ENCODE assay signal across 25 cellular contexts in the genomic region with DNA sequence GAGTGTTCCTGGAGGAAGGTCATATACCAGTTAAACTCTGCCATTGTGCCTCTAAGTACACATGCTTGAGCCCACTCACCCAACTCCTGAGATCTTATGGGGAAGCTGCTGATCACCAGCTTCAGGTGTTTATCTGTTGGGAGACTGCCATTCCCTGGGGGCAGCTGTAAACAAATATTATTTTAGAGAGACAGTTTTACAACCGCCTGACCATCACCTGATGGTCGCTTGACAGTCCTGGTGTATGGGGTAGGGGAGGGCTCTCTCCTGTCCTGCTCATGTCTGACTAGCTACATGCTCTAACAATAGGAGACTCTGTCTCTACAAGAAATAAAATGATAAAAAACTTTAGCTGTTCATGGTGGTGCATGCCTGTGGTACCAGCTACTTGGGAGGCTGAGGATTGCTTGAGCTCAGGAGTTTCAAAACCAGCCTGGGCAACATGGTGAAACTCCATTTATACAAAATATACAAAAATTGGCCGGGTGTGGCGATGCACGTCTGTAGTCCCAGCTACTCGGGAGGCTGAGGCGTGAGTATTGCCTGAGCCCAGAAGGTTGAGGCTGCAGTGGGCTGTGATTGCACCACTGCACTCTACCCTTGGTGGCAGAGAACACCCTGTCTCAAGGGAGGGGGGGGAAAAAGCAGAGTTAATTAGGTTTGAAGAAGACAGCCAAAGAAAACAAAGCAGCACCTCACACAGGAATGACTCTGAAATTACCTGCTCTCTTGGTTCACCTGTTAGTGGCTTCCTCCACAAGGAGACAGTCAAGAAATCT.
DNase-seq lines count a peak whose midpoint lies in the region; ATAC-seq and TF ChIP-seq lines count a peak whose summit lies in the region.
"Had no signal": no experiment of that assay in that cellular context is flagged by ENCODE, and none has a peak within 500 bp of the region (broad histone marks: within the 10 kb centered on the region; RNA-seq: fewer than 3 reads in every experiment).

No MANE protein-coding gene starts in this region.

- peaks cover 14% of the 10 kb centered on the region for H3K36me3 Mint-ChIP-seq in dendritic cell treated with granulocyte-macrophage colony-stimulating factor and Interleukin-4, amounts not matched to agents 40 ng/mL and 50 ng/mL, for 4 days (ENCODE audit: low read depth)
- H3K36me3 Mint-ChIP-seq: activated naive CD8-positive, alpha-beta T cell treated with anti-CD3 and anti-CD28 coated beads for 36 hours had no signal

- no peak for ATAC-seq in HG03378 (IDR thresholded peaks at IDR 0.05; ENCODE audit: unreplicated experiment)
- ATAC-seq: right cardiac atrium had no signal

- peak overlapping the region in 10 of 11 experiments; percentile 3 to 86 (median 48); a peak in 13 of 22 replicates for H3K9ac ChIP-seq in BLaER1 treated with 17β-estradiol and CSF1 and Interleukin-3, amounts not matched to agents 10 nM and 100 nM
- H3K9ac ChIP-seq: SK-N-SH had no signal

- H3K27ac ChIP-seq in BLaER1 treated with 17β-estradiol and CSF1 and Interleukin-3, amounts not matched to agents 10 nM and 100 nM = peak overlapping the region; percentile 58 to 97 (median 68)
- H3K27ac ChIP-seq in neutrophil (peak overlapping the region; percentile 95), tibial nerve (no peak overlapping the region)
- H3K27ac ChIP-seq: RWPE1, WERI-Rb-1 had no signal

- no peak for TF ChIP-seq EP300 in tibial nerve (IDR thresholded peaks at IDR 0.05)

- no peak for TF ChIP-seq POLR2A in tibial nerve (IDR thresholded peaks at IDR 0.05)

- no peaks in the 10 kb centered on the region for H4K20me1 ChIP-seq in BLaER1 treated with 17β-estradiol and CSF1 and Interleukin-3, amounts not matched to agents 10 nM and 100 nM

- H3K4me3 ChIP-seq in BLaER1 treated with 17β-estradiol and CSF1 and Interleukin-3, amounts not matched to agents 10 nM and 100 nM = peak overlapping the region in 4 of 10 experiments; percentile 8 to 33 (median 14); a peak in 7 of 20 replicates
- H3K4me3 ChIP-seq in neutrophil (ENCODE audit: low read depth in 1 of 2, low read length in 1 of 2) (peak overlapping the region; percentile 41 to 42), tibial nerve (no peak overlapping the region)
- H3K4me3 ChIP-seq: HAP-1 had no signal

- peaks cover 0 to 22% (median 0%) of the 10 kb centered on the region in 11 experiments; a peak in 7 of 22 replicates for H3K36me3 ChIP-seq in BLaER1 treated with 17β-estradiol and CSF1 and Interleukin-3, amounts not matched to agents 10 nM and 100 nM
- H3K36me3 ChIP-seq in neutrophil (no peaks in the 10 kb centered on the region), tibial nerve (no peaks in the 10 kb centered on the region)
- H3K36me3 ChIP-seq: HAP-1, WERI-Rb-1 had no signal

- H3K4me1 Mint-ChIP-seq in dendritic cell treated with granulocyte-macrophage colony-stimulating factor and Interleukin-4, amounts not matched to agents 40 ng/mL and 50 ng/mL, for 4 days (ENCODE audit: low read depth) = peaks cover 81% of the 10 kb centered on the region

- no peak overlapping the region for H3K4me3 Mint-ChIP-seq in dendritic cell treated with granulocyte-macrophage colony-stimulating factor and Interleukin-4, amounts not matched to agents 40 ng/mL and 50 ng/mL, for 4 days
- H3K4me3 Mint-ChIP-seq: activated naive CD8-positive, alpha-beta T cell treated with anti-CD3 and anti-CD28 coated beads for 36 hours; T-helper 2 cell treated with Interferon-gamma antibody and Interleukin-4, amounts not matched to agents 5 μg/mL and 100 μg/mL, for 36 hours had no signal

- H3K9me3 Mint-ChIP-seq in dendritic cell treated with granulocyte-macrophage colony-stimulating factor and Interleukin-4, amounts not matched to agents 40 ng/mL and 50 ng/mL, for 4 days = no peaks in the 10 kb centered on the region
- H3K9me3 Mint-ChIP-seq: activated naive CD8-positive, alpha-beta T cell treated with anti-CD3 and anti-CD28 coated beads for 36 hours; activated T-helper 2 cell treated with anti-CD3 and anti-CD28 coated beads, Interferon-gamma antibody, Interleukin-2, Interleukin-4, amounts not matched to agents 10 μg/mL and 5 μg/mL and 100 μg/mL, durations not matched to agents 14 hours and 24 hours and 36 hours; T-helper 2 cell treated with Interferon-gamma antibody and Interleukin-4, amounts not matched to agents 5 μg/mL and 100 μg/mL, for 36 hours had no signal

- H3K4me1 ChIP-seq in BLaER1 treated with 17β-estradiol and CSF1 and Interleukin-3, amounts not matched to agents 10 nM and 100 nM = peaks cover 60 to 100% (median 73%) of the 10 kb centered on the region in 10 experiments
- H3K4me1 ChIP-seq in neutrophil (ENCODE audit: control insufficient read depth in 1 of 2, insufficient read depth in 1 of 2, low read depth in 1 of 2, low read length in 1 of 2) = peaks cover 84 to 92% of the 10 kb centered on the region in 2 experiments
- peaks cover 0 to 46% (median 4%) of the 10 kb centered on the region in 4 donors for H3K4me1 ChIP-seq in tibial nerve

- TF ChIP-seq CTCF in neutrophil (IDR thresholded peaks at IDR 0.05) = no peak
- no peak for TF ChIP-seq CTCF in tibial nerve (IDR thresholded peaks at IDR 0.05)

- WGBS in tibial nerve, 2 donors = 88 to 94% methylated on average over 7 of the region's 7 CpGs

- H3K9me3 ChIP-seq in BLaER1 treated with 17β-estradiol and CSF1 and Interleukin-3, amounts not matched to agents 10 nM and 100 nM (replicated peaks in 1 of 11) = peaks cover 0 to 12% (median 0%) of the 10 kb centered on the region in 11 experiments; a peak in 1 of 22 replicates
- H3K9me3 ChIP-seq in neutrophil (no peaks in the 10 kb centered on the region), tibial nerve (no peaks in the 10 kb centered on the region)
- H3K9me3 ChIP-seq: HAP-1, SK-N-SH had no signal

- intact Hi-C loops in dendritic cell treated with granulocyte-macrophage colony-stimulating factor and Interleukin-4, amounts not matched to agents 40 ng/mL and 50 ng/mL, for 4 days (cut with micrococcal nuclease) = no loop called here

- DNase-seq in NCI-H526 treated with DMSO at 0.1 percent for 48 hours (lab: John Stamatoyannopoulos, UW) = peak; percentile 63
- DNase-seq in OCI-M2 (lab: John Stamatoyannopoulos, UW; ENCODE audit: unreplicated experiment) = no peak
- DNase-seq in stimulated activated CD4-positive, alpha-beta T cell treated with anti-CD3 and anti-CD28 coated beads, Interleukin-2, amount 100 ng/mL, for 48 hours = no peak
- no peak for DNase-seq in tibial nerve (ENCODE audit: low spot score in 2 of 2)
- DNase-seq: activated CD4-positive, alpha-beta T cell treated with anti-CD3 and anti-CD28 coated beads, Interleukin-2, amount 50 U/mL, for 48 hours; activated CD8-positive, alpha-beta memory T cell treated with anti-CD3 and anti-CD28 coated beads, Interleukin-2, amount 50 U/mL, for 48 hours; activated naive CD8-positive, alpha-beta T cell treated with anti-CD3 and anti-CD28 coated beads for 36 hours; cerebellar nuclear complex; effector CD4-positive, alpha-beta T cell; erythroblast; foreskin melanocyte; hypothalamus; KG1; NCI-H187 treated with DMSO at 0.1 percent for 48 hours; right cardiac atrium; SK-N-SH; WERI-Rb-1 had no signal

- H3K27ac Mint-ChIP-seq in dendritic cell treated with granulocyte-macrophage colony-stimulating factor and Interleukin-4, amounts not matched to agents 40 ng/mL and 50 ng/mL, for 4 days = peak overlapping the region; percentile 85
- H3K27ac Mint-ChIP-seq: activated naive CD8-positive, alpha-beta T cell treated with anti-CD3 and anti-CD28 coated beads for 36 hours; activated T-helper 2 cell treated with anti-CD3 and anti-CD28 coated beads, Interferon-gamma antibody, Interleukin-2, Interleukin-4, amounts not matched to agents 10 μg/mL and 5 μg/mL and 100 μg/mL, durations not matched to agents 14 hours and 24 hours and 36 hours; T-helper 2 cell treated with Interferon-gamma antibody and Interleukin-4, amounts not matched to agents 5 μg/mL and 100 μg/mL, for 36 hours had no signal

- H3K4me2 ChIP-seq in BLaER1 treated with 17β-estradiol and CSF1 and Interleukin-3, amounts not matched to agents 10 nM and 100 nM = peak overlapping the region; percentile 69 to 92 (median 83)
- H3K4me2 ChIP-seq: SK-N-SH had no signal

- no peaks in the 10 kb centered on the region for H3K27me3 Mint-ChIP-seq in dendritic cell treated with granulocyte-macrophage colony-stimulating factor and Interleukin-4, amounts not matched to agents 40 ng/mL and 50 ng/mL, for 4 days
- H3K27me3 Mint-ChIP-seq: activated naive CD8-positive, alpha-beta T cell treated with anti-CD3 and anti-CD28 coated beads for 36 hours had no signal

- H3K27me3 ChIP-seq in BLaER1 treated with 17β-estradiol and CSF1 and Interleukin-3, amounts not matched to agents 10 nM and 100 nM = no peaks in the 10 kb centered on the region
- H3K27me3 ChIP-seq in neutrophil (no peaks in the 10 kb centered on the region), tibial nerve (no peaks in the 10 kb centered on the region)

Comparison
In these comparisons a context has a peak if more than half of its experiments do, and no peak if none do; other contexts are left out.
1. H3K27ac ChIP-seq: peak in BLaER1 treated with 17β-estradiol and CSF1 and Interleukin-3, amounts not matched to agents 10 nM and 100 nM (11 of 11) and neutrophil (single experiment); none in tibial nerve (0 of 4).
2. H3K4me3 ChIP-seq: peak in neutrophil (2 of 2); none in tibial nerve (0 of 4).